ENCODE assay signal across 1 cellular context in genomic region chr16:77775911-77776909, GRCh38.
A peak's percentile ranks its signal among the peaks of the same experiment; 100 is the strongest.
TF ChIP-seq lines count a peak whose summit lies in the region.

No MANE protein-coding gene starts in this region.

TF ChIP-seq in liver, 16 proteins besides CTCF, POLR2A, EP300 and RAD21 (continued from another document):
- TF ChIP-seq REST (IDR thresholded peaks at IDR 0.05) (peak; percentile 69), MAX (IDR thresholded peaks at IDR 0.05) (peak; percentile 64), GABPA (IDR thresholded peaks at IDR 0.05 in 1 of 2, conservative IDR thresholded peaks at IDR 0.05 in 1 of 2) (no peak), TAF1 (conservative IDR thresholded peaks at IDR 0.05) (no peak), EGR1 (IDR thresholded peaks at IDR 0.05; ENCODE audit: low read depth in 2 of 2) (peak in 1 of 2 donors; percentile 62), SP1 (IDR thresholded peaks at IDR 0.05) (peak; percentile 99), JUND (IDR thresholded peaks at IDR 0.05) (peak; percentile 89 to 93), HNF4A (conservative IDR thresholded peaks at IDR 0.05) (peak; percentile 89 to 91), HNF4G (IDR thresholded peaks at IDR 0.05) (peak; percentile 47), FOXA2 (IDR thresholded peaks at IDR 0.05) (peak; percentile 83), FOXA1 (IDR thresholded peaks at IDR 0.05) (peak; percentile 82), ZBTB33 (IDR thresholded peaks at IDR 0.05) (peak; percentile 88)
